ENCODE assay signal across 17 cellular contexts in genomic region chr1:220007438-220007837, GRCh38. TPM values are rescaled to one million over a fixed set of nuclear protein-coding genes. Genes with fewer than 3 reads are reported as not detected.
DNase-seq lines count a peak whose midpoint lies in the region; ATAC-seq and TF ChIP-seq lines count a peak whose summit lies in the region.
"Had no signal": no experiment of that assay in that cellular context is flagged by ENCODE, and none has a peak within 500 bp of the region (broad histone marks: within the 10 kb centered on the region; RNA-seq: fewer than 3 reads in every experiment).

No MANE protein-coding gene starts in this region.

- no peak for TF ChIP-seq CTCF in C4-2B (conservative IDR thresholded peaks at IDR 0.05)
- no peak for TF ChIP-seq CTCF in choroid plexus epithelial cell (conservative IDR thresholded peaks at IDR 0.05; ENCODE audit: low read depth, low read length)
- TF ChIP-seq CTCF in spleen (IDR thresholded peaks at IDR 0.05 in 8 of 11, conservative IDR thresholded peaks at IDR 0.05 in 3 of 11), result no peak

- H3K27ac ChIP-seq in C4-2B, result peak overlapping the region; percentile 53
- H3K27ac ChIP-seq in mesodermal cell (ENCODE audit: low read depth, low read length, severe bottlenecking), result peak overlapping the region; percentile 57
- H3K27ac ChIP-seq in spleen, result no peak overlapping the region
- H3K27ac ChIP-seq: KMS-11 had no signal

- no peaks in the 10 kb centered on the region for H3K9me3 ChIP-seq in mesodermal cell (ENCODE audit: control insufficient read depth, low read length)
- no peaks in the 10 kb centered on the region for H3K9me3 ChIP-seq in spleen

- intact Hi-C loops in spleen (cut with DNase I; ENCODE audit: low total_unique reads), result no loop called here

- DNase-seq in HCEC 1CT (peak; percentile 63), choroid plexus epithelial cell (ENCODE audit: low read depth) (peak; percentile 41), spleen (no peak), T-helper 2 cell (no peak)
- DNase-seq: AML-193, DMS 273 treated with DMSO at 0.1 percent for 48 hours, DND-41, GF-D8, NCI-H1417, NCI-H187, NCI-H2107, NCI-H524 had no signal

- H3K27me3 ChIP-seq in spleen (replicated peaks in 1 of 7), result no peaks in the 10 kb centered on the region

- no peak for TF ChIP-seq POLR2A in spleen (IDR thresholded peaks at IDR 0.05)

- WGBS in mesodermal cell (ENCODE audit: insufficient coverage in 2 of 2), 2 experiments, result 90 to 95% methylated on average over 2 of the region's 3 CpGs
- 78 to 99% (median 98%) methylated on average over 3 of the region's 3 CpGs for WGBS in spleen, 5 donors

- H3K36me3 ChIP-seq in mesodermal cell (ENCODE audit: control insufficient read depth, insufficient read depth, low read length), result peaks cover 59% of the 10 kb centered on the region
- peaks cover 0 to 98% (median 71%) of the 10 kb centered on the region in 6 donors for H3K36me3 ChIP-seq in spleen

- peaks cover 6% of the 10 kb centered on the region for H3K4me1 ChIP-seq in mesodermal cell (ENCODE audit: control insufficient read depth, insufficient read depth, low read length, poor library complexity, severe bottlenecking)
- no peaks in the 10 kb centered on the region for H3K4me1 ChIP-seq in spleen

- H3K4me3 ChIP-seq in choroid plexus epithelial cell (ENCODE audit: low read depth, low read length) (no peak overlapping the region), mesodermal cell (ENCODE audit: extremely low read depth, insufficient read depth, low read length, poor library complexity, severe bottlenecking) (no peak overlapping the region), spleen (no peak overlapping the region)
- H3K4me3 ChIP-seq: GM23338 had no signal

- no peak for ATAC-seq in GM18909 (IDR thresholded peaks at IDR 0.05; ENCODE audit: poor library complexity, unreplicated experiment)
- ATAC-seq: GM23338 had no signal

RNA-seq across cellular contexts. Expression of gene EPRS1, which starts 38.9 kb away (rescaled TPM):
- 97.6 TPM for polyA plus RNA-seq in mesodermal cell (2013, experiment 1 of 2)
- 108 TPM for polyA plus RNA-seq in mesodermal cell (2013, experiment 2 of 2)
- 10 to 100 TPM; 50.8 to 72.2 (median 59.6) TPM for total RNA-seq in spleen
- polyA plus RNA-seq in spleen, result 10 to 100 TPM; 34.6 to 42.8 (median 36.9) TPM

Comparison
In these comparisons a context has a peak if more than half of its experiments do, and no peak if none do; other contexts are left out.
1. H3K27ac ChIP-seq: peak in C4-2B (single experiment) and mesodermal cell (single experiment); none in spleen (0 of 8).
2. DNase-seq: peak in HCEC 1CT (single experiment) and choroid plexus epithelial cell (single experiment); none in spleen (single experiment) and T-helper 2 cell (0 of 5).